Comparison of ENCODE assay signal across 8 cellular contexts in genomic region chr3:127455541-127456450, GRCh38.
DNase-seq lines count a peak whose midpoint lies in the region; ATAC-seq and TF ChIP-seq lines count a peak whose summit lies in the region.

No MANE protein-coding gene starts in this region.

- 4% methylated on average over 24 of the region's 67 CpGs for WGBS in mammary epithelial cell (ENCODE audit: low coverage, missing lambda C conversion rate)

- peak overlapping the region; percentile 38 for H3K9ac ChIP-seq in mammary epithelial cell (ENCODE audit: insufficient read depth, low read length)

- no peak for ATAC-seq in GM18858 (IDR thresholded peaks at IDR 0.05; ENCODE audit: unreplicated experiment)

- H3K36me3 ChIP-seq in H7 (replicated peaks; ENCODE audit: control insufficient read depth, insufficient read depth, low read length), result no peaks in the 10 kb centered on the region
- no peaks in the 10 kb centered on the region for H3K36me3 ChIP-seq in mammary epithelial cell (ENCODE audit: insufficient read depth, low read length)

- no peaks in the 10 kb centered on the region for H4K20me1 ChIP-seq in mammary epithelial cell (ENCODE audit: insufficient read depth, low read length)

- peak; percentile 62 to 83 for TF ChIP-seq CTCF in mammary epithelial cell (conservative IDR thresholded peaks at IDR 0.05 in 1 of 2, IDR thresholded peaks at IDR 0.05 in 1 of 2; ENCODE audit: extremely low read depth in 1 of 2, insufficient read depth in 1 of 2, low read depth in 1 of 2, low read length in 2 of 2)

- H3K79me2 ChIP-seq in mammary epithelial cell (ENCODE audit: insufficient read depth, low read length), result peaks cover 10% of the 10 kb centered on the region

- H3K9me3 ChIP-seq in mammary epithelial cell (replicated peaks; ENCODE audit: insufficient read depth, low read length), result no peaks in the 10 kb centered on the region

- peaks cover 33% of the 10 kb centered on the region for H3K4me1 ChIP-seq in mammary epithelial cell (ENCODE audit: insufficient read depth, low read length)

- H3K27ac ChIP-seq in mammary epithelial cell (ENCODE audit: insufficient read depth, low read depth, low read length) (peak overlapping the region; percentile 65), skin epidermis (peak overlapping the region in 3 of 21 experiments; percentile 9 to 38 (median 15))

- DNase-seq in Daoy (ENCODE audit: low read depth), result peak; percentile 86
- peak; percentile 98 for DNase-seq in H7
- DNase-seq in NCI-H1092 (lab: John Stamatoyannopoulos, UW), result peak; percentile 80
- peak; percentile 76 for DNase-seq in SW480 (ENCODE audit: low spot score)
- DNase-seq in mammary epithelial cell, result peak; percentile 67
- peak; percentile 96 for DNase-seq in iPS-NIHi7 (ENCODE audit: extremely low spot score)

- H2AFZ ChIP-seq in mammary epithelial cell (ENCODE audit: low read depth, low read length), result peak overlapping the region; percentile 91

- intact Hi-C loops in mammary epithelial cell (cut with micrococcal nuclease), result loop anchor here (1.0 to 5.0 kb wide), 9 partner anchors 89 to 933 kb away; partner anchors contain the start of gene CHST13

- dilution Hi-C loops in mammary epithelial cell (cut with HindIII; ENCODE audit: low sequenced_read_pairs), result no loop called here

- H3K27me3 ChIP-seq in H7 (ENCODE audit: control insufficient read depth, insufficient read depth, low read length) (peaks cover 44% of the 10 kb centered on the region), mammary epithelial cell (ENCODE audit: insufficient read depth, low read length) (no peaks in the 10 kb centered on the region)

- CTCF ChIA-PET in mammary epithelial cell (lab: Charles Lee; ENCODE audit: low non-redundant PET), result interaction anchor here (0.6 to 1.3 kb wide), 7 partner anchors 82 to 933 kb away, joined by 3 to 21 read pairs (median 6); no protein-coding TSS in a partner anchor

- BruUV-seq in mammary epithelial cell (replicated peaks; lab: Mats Ljungman, UMichigan), result no TSS peak

- H3K4me3 ChIP-seq in H7 (ENCODE audit: insufficient read depth, low read depth, low read length) (peak overlapping the region; percentile 62), mammary epithelial cell (replicated peaks in 1 of 3; ENCODE audit: insufficient read depth in 1 of 3, low read depth in 2 of 3, low read length in 3 of 3) (peak overlapping the region; percentile 48 to 64 (median 51)), skin epidermis (peak overlapping the region in 4 of 7 experiments; percentile 8 to 25 (median 12))

- in situ Hi-C loops in mammary epithelial cell (cut with MboI; ENCODE audit: low sequenced_read_pairs in 2 of 2), result loop anchor here (5.0 to 25.0 kb wide), 6 partner anchors 201 to 781 kb away; partner anchors contain the start of gene PLXNA1 (in 1 of the 2)

- H3K4me2 ChIP-seq in mammary epithelial cell (ENCODE audit: insufficient read depth, low read depth, low read length), result peak overlapping the region; percentile 98
